In genomic region chr20:63843222-63843621, GRCh38 we compare ENCODE assay signal across 25 cellular contexts. TPM values are rescaled to one million over a fixed set of nuclear protein-coding genes. Genes with fewer than 3 reads are reported as not detected.
A peak's percentile ranks its signal among the peaks of the same experiment; 100 is the strongest.
DNase-seq lines count a peak whose midpoint lies in the region; ATAC-seq and TF ChIP-seq lines count a peak whose summit lies in the region.
"Had no signal": no experiment of that assay in that cellular context is flagged by ENCODE, and none has a peak within 500 bp of the region (broad histone marks: within the 10 kb centered on the region; RNA-seq: fewer than 3 reads in every experiment).

No MANE protein-coding gene starts in this region.

- 0 out of 2 replicates have a peak overlapping the region, but pooled peaks have one; percentile 57 for H3K27ac ChIP-seq in BLaER1
- no peak overlapping the region for H3K27ac ChIP-seq in endodermal cell (ENCODE audit: low read depth, low read length)
- no peak overlapping the region for H3K27ac ChIP-seq in mesenchymal stem cell (ENCODE audit: low read length, poor library complexity, severe bottlenecking)
- H3K27ac ChIP-seq in hepatocyte: no peak overlapping the region
- H3K27ac ChIP-seq: GM23248, PC-9, SJSA1 had no signal

- H3K9ac ChIP-seq in BLaER1 (no peak overlapping the region), endodermal cell (ENCODE audit: extremely low read depth, low read length, poor library complexity, severe bottlenecking) (no peak overlapping the region), mesenchymal stem cell (ENCODE audit: low read length) (no peak overlapping the region)
- H3K9ac ChIP-seq: GM23248 had no signal

- no peak overlapping the region for H3K14ac ChIP-seq in mesenchymal stem cell (ENCODE audit: low read length in 2 of 2)

- no peak overlapping the region for H3K4me3 Mint-ChIP-seq in endodermal cell
- H3K4me3 Mint-ChIP-seq: H9 had no signal

- peak overlapping the region in 1 of 2 experiments; percentile 40 for H2BK12ac ChIP-seq in mesenchymal stem cell (ENCODE audit: low read length in 2 of 2)

- H2BK15ac ChIP-seq in mesenchymal stem cell (ENCODE audit: low read depth, poor library complexity, severe bottlenecking): no peak overlapping the region

- no peaks in the 10 kb centered on the region for H3K36me3 ChIP-seq in BLaER1
- no peaks in the 10 kb centered on the region for H3K36me3 ChIP-seq in endodermal cell (ENCODE audit: control insufficient read depth, insufficient read depth, low read length)
- no peaks in the 10 kb centered on the region for H3K36me3 ChIP-seq in mesenchymal stem cell (ENCODE audit: control insufficient read depth in 1 of 2, insufficient read depth in 2 of 2, low read depth in 1 of 2, low read length in 2 of 2)
- H3K36me3 ChIP-seq in hepatocyte (replicated peaks; ENCODE audit: insufficient read depth, low read depth): no peaks in the 10 kb centered on the region
- H3K36me3 ChIP-seq: MG63, SJSA1 had no signal

- H3K4me3 ChIP-seq in BLaER1: peak overlapping the region; percentile 44; the same call in 1 of the 2 replicates
- H3K4me3 ChIP-seq in endodermal cell (ENCODE audit: low read length): no peak overlapping the region
- no peak overlapping the region for H3K4me3 ChIP-seq in mesenchymal stem cell (ENCODE audit: insufficient read depth in 1 of 2, low read depth in 1 of 2, low read length in 2 of 2)
- no peak overlapping the region for H3K4me3 ChIP-seq in hepatocyte
- H3K4me3 ChIP-seq: GM23248, MG63, PC-9, SJSA1 had no signal

- H3K27me3 ChIP-seq in BLaER1 (no peaks in the 10 kb centered on the region), endodermal cell (ENCODE audit: control insufficient read depth, insufficient read depth, low read length, poor library complexity, severe bottlenecking) (no peaks in the 10 kb centered on the region), mesenchymal stem cell (ENCODE audit: control insufficient read depth in 1 of 2, insufficient read depth in 1 of 2, low read length in 2 of 2) (peaks cover 0 to 45% of the 10 kb centered on the region in 2 experiments), hepatocyte (no peaks in the 10 kb centered on the region)
- H3K27me3 ChIP-seq: MG63 had no signal

- no peak overlapping the region for H3K4ac ChIP-seq in mesenchymal stem cell (ENCODE audit: low read depth in 1 of 2, low read length in 2 of 2)

- no peaks in the 10 kb centered on the region for H3K9me2 ChIP-seq in hepatocyte (replicated peaks; ENCODE audit: insufficient read depth)

- H3K36me3 Mint-ChIP-seq in endodermal cell (ENCODE audit: low read depth): no peaks in the 10 kb centered on the region
- H3K36me3 Mint-ChIP-seq: CD4-positive, alpha-beta memory T cell had no signal

- peak overlapping the region; percentile 4 for H4K91ac ChIP-seq in mesenchymal stem cell (ENCODE audit: low read length)

- no peak overlapping the region for H4K8ac ChIP-seq in mesenchymal stem cell (ENCODE audit: low read length)

- no peak overlapping the region for H3K27ac Mint-ChIP-seq in endodermal cell
- H3K27ac Mint-ChIP-seq: CD4-positive, alpha-beta memory T cell; H9 had no signal

- no peaks in the 10 kb centered on the region for H3K79me1 ChIP-seq in mesenchymal stem cell (replicated peaks; ENCODE audit: low read length, poor library complexity, severe bottlenecking)

- H3K4me2 ChIP-seq in BLaER1: peak overlapping the region; percentile 96
- H3K4me2 ChIP-seq in mesenchymal stem cell (ENCODE audit: low read length, poor library complexity, severe bottlenecking): no peak overlapping the region
- H3K4me2 ChIP-seq in hepatocyte: no peak overlapping the region
- H3K4me2 ChIP-seq: PC-9 had no signal

- H3K23ac ChIP-seq in mesenchymal stem cell (ENCODE audit: low read length in 2 of 2): no peak overlapping the region

- H2AFZ ChIP-seq in mesenchymal stem cell (ENCODE audit: low read depth, low read length): no peak overlapping the region
- no peak overlapping the region for H2AFZ ChIP-seq in hepatocyte
- H2AFZ ChIP-seq: GM23248, PC-9 had no signal

- H4K20me1 ChIP-seq in BLaER1: peaks cover 14% of the 10 kb centered on the region; the same call in 1 of the 2 replicates
- no peaks in the 10 kb centered on the region for H4K20me1 ChIP-seq in hepatocyte (ENCODE audit: insufficient read depth, poor library complexity, severe bottlenecking)

- no peak overlapping the region for H2BK5ac ChIP-seq in mesenchymal stem cell (ENCODE audit: low read depth, low read length, poor library complexity, severe bottlenecking)

- peaks cover 2% of the 10 kb centered on the region for H3K4me1 Mint-ChIP-seq in endodermal cell

- no peak overlapping the region for H2AK5ac ChIP-seq in mesenchymal stem cell (ENCODE audit: low read length, severe bottlenecking)

- DNase-seq in DMS79 treated with DMSO at 0.1 percent for 48 hours (lab: John Stamatoyannopoulos, UW) (peak; percentile 55), endodermal cell (peak; percentile 38), mesenchymal stem cell (no peak), sciatic nerve (ENCODE audit: low spot score) (no peak), hepatocyte (ENCODE audit: low spot score) (no peak), NCI-H524 treated with DMSO at 0.1 percent for 48 hours (lab: John Stamatoyannopoulos, UW) (no peak), germinal center (ENCODE audit: low spot score) (no peak)
- DNase-seq: C1 segment of cervical spinal cord; CD4-positive, alpha-beta memory T cell; GM23248; H9; KBM-7; MG63; NCI-H1105 treated with DMSO at 0.1 percent for 48 hours; NCI-H2029 treated with DMSO at 0.1 percent for 48 hours; NCI-H2227 treated with DMSO at 0.1 percent for 48 hours; Right ventricle myocardium superior had no signal

- peaks cover 3% of the 10 kb centered on the region for H3K27me3 Mint-ChIP-seq in endodermal cell (ENCODE audit: insufficient read depth)

- no peak for TF ChIP-seq CTCF in endodermal cell (conservative IDR thresholded peaks at IDR 0.05)
- no peak for TF ChIP-seq CTCF in hepatocyte (IDR thresholded peaks at IDR 0.05; ENCODE audit: poor library complexity)

- H3K18ac ChIP-seq in mesenchymal stem cell (ENCODE audit: low read depth in 1 of 2, low read length in 2 of 2): no peak overlapping the region

- H3K79me2 ChIP-seq in hepatocyte: no peaks in the 10 kb centered on the region

- H3K4me1 ChIP-seq in BLaER1 (peaks cover 100% of the 10 kb centered on the region), endodermal cell (ENCODE audit: control insufficient read depth, insufficient read depth, low read length) (peaks cover 6% of the 10 kb centered on the region), mesenchymal stem cell (ENCODE audit: control insufficient read depth, insufficient read depth, low read depth, low read length) (peaks cover 33% of the 10 kb centered on the region), hepatocyte (ENCODE audit: insufficient read depth) (peaks cover 19% of the 10 kb centered on the region)

- no peaks in the 10 kb centered on the region for H3K9me3 ChIP-seq in BLaER1
- no peaks in the 10 kb centered on the region for H3K9me3 ChIP-seq in endodermal cell (ENCODE audit: control insufficient read depth, low read length)
- H3K9me3 ChIP-seq in mesenchymal stem cell (ENCODE audit: control insufficient read depth, low read length): no peaks in the 10 kb centered on the region
- H3K9me3 ChIP-seq in hepatocyte (ENCODE audit: low read depth): no peaks in the 10 kb centered on the region
- H3K9me3 ChIP-seq: MG63, SJSA1 had no signal

- WGBS in endodermal cell (ENCODE audit: insufficient coverage in 1 of 2, insufficient read length in 1 of 2), 2 experiments: 93% methylated on average over 9 to 12 of the region's 12 CpGs
- WGBS in mesenchymal stem cell: 91% methylated on average over 12 of the region's 12 CpGs
- WGBS in hepatocyte (ENCODE audit: low lambda C conversion rate, missing lambda C conversion rate): 88% methylated on average over 12 of the region's 12 CpGs

- no peaks in the 10 kb centered on the region for H3K9me3 Mint-ChIP-seq in endodermal cell
- H3K9me3 Mint-ChIP-seq: CD4-positive, alpha-beta memory T cell; H9 had no signal

- intact Hi-C loops in sciatic nerve (cut with DNase I): no loop called here

- H2BK120ac ChIP-seq in mesenchymal stem cell (ENCODE audit: low read depth, low read length): no peak overlapping the region

- ATAC-seq in sciatic nerve: no peak

RNA-seq across cellular contexts. Expression of gene ZBTB46, which starts 12.2 kb away (rescaled TPM):
- total RNA-seq in endodermal cell (10 to 100 TPM; 24.9 to 25.9 TPM), sciatic nerve (30.2 TPM), hepatocyte (4.0 and 5.2 TPM in 2 replicates)
- 8.4 TPM for polyA plus RNA-seq in endodermal cell (2013, experiment 1 of 2)
- 7.5 TPM for polyA plus RNA-seq in endodermal cell (2013, experiment 2 of 2)
- 3.8 TPM for polyA plus RNA-seq in mesenchymal stem cell (2013, experiment 1 of 2)
- polyA plus RNA-seq in mesenchymal stem cell (2013, experiment 2 of 2): 3.9 TPM
- 2.0 and 3.2 TPM in 2 replicates for polyA plus RNA-seq in hepatocyte

RNA-seq across cellular contexts. Expression of gene ABHD16B, which starts 18.1 kb away (rescaled TPM):
- total RNA-seq in endodermal cell (not detected), sciatic nerve (not detected), hepatocyte (not detected in 2 replicates)
- polyA plus RNA-seq in endodermal cell (2013, experiment 1 of 2): not detected
- polyA plus RNA-seq in endodermal cell (2013, experiment 2 of 2): not detected
- not detected for polyA plus RNA-seq in mesenchymal stem cell (2013, experiment 1 of 2)
- polyA plus RNA-seq in mesenchymal stem cell (2013, experiment 2 of 2): not detected
- polyA plus RNA-seq in hepatocyte: 0.68 and 0.95 TPM in 2 replicates
- total RNA-seq: CD4-positive, alpha-beta memory T cell; GM23248; H9; HT1080; LHCN-M2; NCI-H460; PC-9; Right ventricle myocardium superior; RPMI7951; SJSA1 had no signal
- polyA plus RNA-seq: AG04450; CD4-positive, alpha-beta memory T cell; GM23248 had no signal

RNA-seq across cellular contexts. Expression of gene TPD52L2, which starts 21.8 kb away (rescaled TPM):
- 10 to 100 TPM; 68.3 to 85.2 TPM for total RNA-seq in endodermal cell
- 68.0 TPM for polyA plus RNA-seq in endodermal cell (2013, experiment 1 of 2)
- polyA plus RNA-seq in endodermal cell (2013, experiment 2 of 2): 64.1 TPM
- polyA plus RNA-seq in mesenchymal stem cell (2013, experiment 1 of 2): 124 TPM
- 125 TPM for polyA plus RNA-seq in mesenchymal stem cell (2013, experiment 2 of 2)
- total RNA-seq in sciatic nerve: 69.1 TPM
- 83.2 and 86.2 TPM in 2 replicates for total RNA-seq in hepatocyte
- 93.8 and 98.1 TPM in 2 replicates for polyA plus RNA-seq in hepatocyte

RNA-seq across cellular contexts. Expression of gene DNAJC5, which starts 51.7 kb away (rescaled TPM):
- total RNA-seq in endodermal cell (10 to 100 TPM; 25.8 to 26.8 TPM), sciatic nerve (30.1 TPM), hepatocyte (34.0 and 39.6 TPM in 2 replicates)
- 26.0 TPM for polyA plus RNA-seq in endodermal cell (2013, experiment 1 of 2)
- polyA plus RNA-seq in endodermal cell (2013, experiment 2 of 2): 25.3 TPM
- polyA plus RNA-seq in mesenchymal stem cell (2013, experiment 1 of 2): 25.4 TPM
- 25.9 TPM for polyA plus RNA-seq in mesenchymal stem cell (2013, experiment 2 of 2)
- 6.6 and 10.2 TPM in 2 replicates for polyA plus RNA-seq in hepatocyte

Comparison
In these comparisons a context has a peak if more than half of its experiments do, and no peak if none do; other contexts are left out.
1. DNase-seq: peak in DMS79 treated with DMSO at 0.1 percent for 48 hours (single experiment) and endodermal cell (single experiment); none in mesenchymal stem cell (single experiment), sciatic nerve (single experiment), hepatocyte (single experiment), NCI-H524 treated with DMSO at 0.1 percent for 48 hours (single experiment) and germinal center (single experiment).